ENCODE assay signal across 8 cellular contexts in genomic region chr4:113355550-113356371, GRCh38.
DNase-seq lines count a peak whose midpoint lies in the region; ATAC-seq and TF ChIP-seq lines count a peak whose summit lies in the region.

No MANE protein-coding gene starts in this region.

- H3K36me3 ChIP-seq in skeletal muscle satellite cell (ENCODE audit: insufficient read depth, low read length) = no peaks in the 10 kb centered on the region

- ATAC-seq in esophagus mucosa = peak; percentile 88

- peak overlapping the region; percentile 28 for H3K9ac ChIP-seq in skeletal muscle satellite cell (ENCODE audit: low read depth, low read length)

- H3K4me3 Mint-ChIP-seq in activated CD4-positive, alpha-beta memory T cell treated with anti-CD3 and anti-CD28 coated beads for 36 hours = peak overlapping the region; percentile 36
- peak overlapping the region in 1 of 2 donors; percentile 23 for H3K4me3 Mint-ChIP-seq in CD14-positive monocyte

- peak overlapping the region; percentile 80 for H3K4me2 ChIP-seq in skeletal muscle satellite cell (ENCODE audit: low read length)

- peak; percentile 25 for TF ChIP-seq CTCF in GM12865 (IDR thresholded peaks at IDR 0.05; ENCODE audit: insufficient read depth, low read depth, low read length, missing control alignments)
- TF ChIP-seq CTCF in CD14-positive monocyte (IDR thresholded peaks at IDR 0.05) = no peak

- peaks cover 19% of the 10 kb centered on the region for H3K36me3 Mint-ChIP-seq in activated CD4-positive, alpha-beta memory T cell treated with anti-CD3 and anti-CD28 coated beads for 36 hours
- no peaks in the 10 kb centered on the region for H3K36me3 Mint-ChIP-seq in CD14-positive monocyte

- DNase-seq in GM12865 (ENCODE audit: low read depth) (peak; percentile 93), HCEC 1CT (peak; percentile 55), M059J (ENCODE audit: low read depth) (peak; percentile 97), CD14-positive monocyte (ENCODE audit: low spot score) (no peak), COR-L47 (lab: John Stamatoyannopoulos, UW) (no peak)
- DNase-seq in activated CD4-positive, alpha-beta memory T cell treated with anti-CD3 and anti-CD28 coated beads for 36 hours = peak; percentile 88

- H3K9me3 ChIP-seq in skeletal muscle satellite cell (replicated peaks; ENCODE audit: low read length) = peaks cover 8% of the 10 kb centered on the region

- peak overlapping the region; percentile 92 for H3K27ac Mint-ChIP-seq in activated CD4-positive, alpha-beta memory T cell treated with anti-CD3 and anti-CD28 coated beads for 36 hours
- H3K27ac Mint-ChIP-seq in CD14-positive monocyte = no peak overlapping the region

- H3K4me1 ChIP-seq in skeletal muscle satellite cell (ENCODE audit: control insufficient read depth, insufficient read depth, low read length) = peaks cover 17% of the 10 kb centered on the region

- intact Hi-C loops in activated CD4-positive, alpha-beta memory T cell treated with anti-CD3 and anti-CD28 coated beads for 36 hours (cut with micrococcal nuclease) = loop anchor here (1.0 to 2.0 kb wide), 9 partner anchors 29 to 718 kb away; partner anchors contain the start of gene LARP7
- intact Hi-C loops in CD14-positive monocyte (cut with micrococcal nuclease) = no loop called here

- H3K4me1 Mint-ChIP-seq in activated CD4-positive, alpha-beta memory T cell treated with anti-CD3 and anti-CD28 coated beads for 36 hours (ENCODE audit: low read depth) = peaks cover 39% of the 10 kb centered on the region
- peaks cover 11% of the 10 kb centered on the region for H3K4me1 Mint-ChIP-seq in CD14-positive monocyte

- peaks cover 25% of the 10 kb centered on the region for H3K9me3 Mint-ChIP-seq in activated CD4-positive, alpha-beta memory T cell treated with anti-CD3 and anti-CD28 coated beads for 36 hours
- no peaks in the 10 kb centered on the region for H3K9me3 Mint-ChIP-seq in CD14-positive monocyte

- no peak overlapping the region; the same call in 1 of the 2 replicates for H3K4me3 ChIP-seq in GM12865 (ENCODE audit: low read depth, low read length)
- H3K4me3 ChIP-seq in skeletal muscle satellite cell (ENCODE audit: low read length) = peak overlapping the region; percentile 55

- no peaks in the 10 kb centered on the region for H3K27me3 ChIP-seq in skeletal muscle satellite cell (ENCODE audit: control insufficient read depth, insufficient read depth, low read length)

- POLR2A ChIA-PET in activated CD4-positive, alpha-beta memory T cell treated with anti-CD3 and anti-CD28 coated beads for 36 hours (lab: Charles Lee) = interaction anchor here (0.9 kb wide), 1 partner anchor 184 kb away, joined by 4 read pairs; no protein-coding TSS in a partner anchor

- CTCF ChIA-PET in activated CD4-positive, alpha-beta memory T cell treated with anti-CD3 and anti-CD28 coated beads for 36 hours (lab: Charles Lee) = interaction anchor here (0.5 to 1.4 kb wide), 6 partner anchors 38 to 192 kb away, joined by 3 to 4 read pairs (median 3); no protein-coding TSS in a partner anchor

- H3K27me3 Mint-ChIP-seq in activated CD4-positive, alpha-beta memory T cell treated with anti-CD3 and anti-CD28 coated beads for 36 hours = peaks cover 45% of the 10 kb centered on the region
- H3K27me3 Mint-ChIP-seq in CD14-positive monocyte (ENCODE audit: low read depth in 3 of 3) = peaks cover 2 to 15% (median 13%) of the 10 kb centered on the region in 3 donors

Comparison
In these comparisons a context has a peak if more than half of its experiments do, and no peak if none do; other contexts are left out.
1. DNase-seq: peak in GM12865 (single experiment), HCEC 1CT (single experiment), M059J (single experiment) and activated CD4-positive, alpha-beta memory T cell treated with anti-CD3 and anti-CD28 coated beads for 36 hours (single experiment); none in CD14-positive monocyte (single experiment) and COR-L47 (single experiment).